In the genomic region with DNA sequence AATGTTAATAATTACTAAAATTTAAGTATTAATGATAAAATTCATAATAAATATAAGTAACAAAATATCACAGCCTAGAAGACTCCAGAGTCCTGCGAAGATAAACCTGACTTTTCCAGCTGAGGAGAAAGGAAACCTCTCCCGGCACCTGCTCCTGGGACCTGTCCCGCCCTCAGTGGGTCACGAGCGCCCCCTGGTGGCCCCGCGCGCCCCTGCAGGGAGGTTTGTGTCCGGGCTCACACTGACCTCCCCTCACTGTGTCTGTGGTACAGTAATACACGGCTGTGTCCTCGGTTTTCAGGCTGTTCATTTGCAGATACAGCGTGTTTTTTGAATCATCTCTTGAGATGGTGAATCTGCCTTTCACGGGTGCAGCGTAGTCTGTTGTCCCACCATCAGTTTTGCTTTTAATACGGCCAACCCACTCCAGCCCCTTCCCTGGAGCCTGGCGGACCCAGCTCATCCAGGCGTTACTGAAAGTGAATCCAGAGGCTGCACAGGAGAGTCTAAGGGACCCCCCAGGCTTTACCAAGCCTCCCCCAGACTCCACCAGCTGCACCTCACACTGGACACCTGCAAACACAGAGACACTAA, we compare ENCODE assay signal across 8 cellular contexts.
A peak's percentile ranks its signal among the peaks of the same experiment; 100 is the strongest.
DNase-seq lines count a peak whose midpoint lies in the region; TF ChIP-seq lines count a peak whose summit lies in the region.
"Not testable (repeated sequence)": the region's sequence is repeated elsewhere in the genome, so short reads cannot be mapped to it uniquely, and the experiment has no call there.

No MANE protein-coding gene starts in this region.

- H3K9me3 Mint-ChIP-seq in chondrocyte (ENCODE audit: low read depth) = peaks cover 17% of the 10 kb centered on the region

- 15 to 21% (median 21%) methylated on average over 17 of the region's 17 CpGs for WGBS in spleen, 5 donors
- 23 to 28% methylated on average over 17 of the region's 17 CpGs for WGBS in thyroid gland, 2 donors

- H3K4me3 Mint-ChIP-seq in chondrocyte (ENCODE audit: unreplicated experiment) = not testable (repeated sequence)

- H3K4me1 Mint-ChIP-seq in chondrocyte (ENCODE audit: low read depth) = not testable (repeated sequence)

- not testable (repeated sequence) for H3K27ac ChIP-seq in SJCRH30, spleen, thyroid gland

- H3K27ac Mint-ChIP-seq in chondrocyte (ENCODE audit: unreplicated experiment) = not testable (repeated sequence)

- not testable (repeated sequence) for H3K27me3 ChIP-seq in SJCRH30; kidney epithelial cell (ENCODE audit: control insufficient read depth, insufficient read depth, low read length); spleen (replicated peaks in 1 of 7); thyroid gland

- TF ChIP-seq CTCF in NB4 (IDR thresholded peaks at IDR 0.05; ENCODE audit: low read depth, low read length) (peak; percentile 51), chondrocyte (IDR thresholded peaks at IDR 0.05) (peak; percentile 76), kidney epithelial cell (IDR thresholded peaks at IDR 0.05; ENCODE audit: insufficient read depth, low read length, poor library complexity, severe bottlenecking) (peak; percentile 46), spleen (IDR thresholded peaks at IDR 0.05 in 8 of 11, conservative IDR thresholded peaks at IDR 0.05 in 3 of 11) (peak; percentile 49 to 96 (median 86)), thyroid gland (IDR thresholded peaks at IDR 0.05) (peak; percentile 32 to 97 (median 72))

- DNase-seq in DMS79 treated with DMSO at 0.1 percent for 48 hours (lab: John Stamatoyannopoulos, UW) (peak; percentile 48), NB4 (ENCODE audit: low read depth) (peak; percentile 37), SJCRH30 (peak; percentile 68 to 77), spleen (peak; percentile 94), thyroid gland (peak; percentile 55 to 71)
- DNase-seq in activated CD8-positive, alpha-beta memory T cell treated with anti-CD3 and anti-CD28 coated beads, Interleukin-2, amount 50 U/mL, for 24 hours (ENCODE audit: extremely low read depth) = peak; percentile 54
- not testable (repeated sequence) for DNase-seq in chondrocyte (ENCODE audit: low spot score); kidney epithelial cell (ENCODE audit: low read depth)

- not testable (repeated sequence) for H3K4me3 ChIP-seq in NB4 (ENCODE audit: low read depth, low read length); SJCRH30; kidney epithelial cell (ENCODE audit: low read depth, low read length); thyroid gland (replicated peaks in 1 of 3)
- H3K4me3 ChIP-seq in spleen = peak overlapping the region in 1 of 8 donors; percentile 31

- not testable (repeated sequence) for H3K36me3 Mint-ChIP-seq in chondrocyte (ENCODE audit: low read depth)

- H3K4me1 ChIP-seq in SJCRH30, spleen, thyroid gland: not testable (repeated sequence)

- intact Hi-C loops in spleen (cut with DNase I; ENCODE audit: low total_unique reads); thyroid gland (cut with DNase I): not testable (repeated sequence)

- H3K27me3 Mint-ChIP-seq in chondrocyte (ENCODE audit: low read depth) = not testable (repeated sequence)

- H3K9me3 ChIP-seq in SJCRH30 (replicated peaks); spleen; thyroid gland: not testable (repeated sequence)

- H3K36me3 ChIP-seq in SJCRH30; kidney epithelial cell (ENCODE audit: control insufficient read depth, insufficient read depth, low read length); spleen; thyroid gland: not testable (repeated sequence)

- TF ChIP-seq POLR2A in NB4 (IDR thresholded peaks at IDR 0.05; ENCODE audit: extremely low read depth, insufficient read length); spleen (IDR thresholded peaks at IDR 0.05); thyroid gland (IDR thresholded peaks at IDR 0.05): not testable (repeated sequence)
